In the genomic region with DNA sequence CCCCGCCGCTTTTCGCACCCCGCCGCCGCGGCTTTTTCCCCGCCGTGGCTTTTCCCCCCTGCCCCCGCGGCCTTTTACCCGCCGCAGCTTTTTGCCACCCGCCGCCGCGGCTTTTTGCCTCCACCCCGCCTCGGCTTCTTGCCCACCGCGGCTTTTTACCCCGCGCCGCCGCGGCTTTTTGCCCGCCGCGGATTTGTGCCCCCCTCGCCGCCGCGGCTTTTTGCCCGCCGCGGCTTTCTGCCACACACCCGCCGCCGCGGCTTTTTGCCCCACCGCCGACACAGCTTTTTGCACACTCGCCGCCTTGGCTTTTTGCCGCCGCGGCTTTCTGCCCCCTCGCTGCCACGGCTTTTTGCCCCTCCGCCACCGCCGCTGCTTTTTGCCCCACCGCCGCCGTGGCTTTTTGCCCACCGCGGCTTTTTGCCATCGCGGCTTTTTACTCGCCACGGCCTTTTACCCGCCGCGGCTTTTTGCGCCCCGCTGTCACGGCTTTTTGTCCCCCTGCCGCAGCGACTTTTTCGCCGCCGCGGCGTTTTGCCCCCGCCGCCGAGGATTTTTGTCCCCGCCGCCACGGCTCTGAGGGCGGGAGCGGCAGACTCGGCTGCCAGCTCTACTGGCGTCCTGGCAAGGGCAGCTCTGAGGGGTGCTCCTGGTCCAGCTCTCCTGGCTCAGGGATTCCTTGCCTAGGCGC, we compare ENCODE assay signal across 8 cellular contexts.
DNase-seq lines count a peak whose midpoint lies in the region; ATAC-seq, FAIRE-seq and TF ChIP-seq lines count a peak whose summit lies in the region.
"Not testable (repeated sequence)": the region's sequence is repeated elsewhere in the genome, so short reads cannot be mapped to it uniquely, and the experiment has no call there.

No MANE protein-coding gene starts in this region.

- TF ChIP-seq CTCF in IMR-90 (conservative IDR thresholded peaks at IDR 0.05; ENCODE audit: low read depth, low read length); kidney (IDR thresholded peaks at IDR 0.05; ENCODE audit: borderline replicate concordance, extremely low read depth, insufficient read depth): not testable (repeated sequence)

- not testable (repeated sequence) for H2BK5ac ChIP-seq in IMR-90 (ENCODE audit: low read depth, low read length, poor library complexity, severe bottlenecking)

- H3K4me1 ChIP-seq in ACC112 (ENCODE audit: control insufficient read depth, insufficient read depth, low read length, unreplicated experiment); IMR-90 (ENCODE audit: control insufficient read depth, insufficient read depth, low read length); ectodermal cell (ENCODE audit: control insufficient read depth, insufficient read depth, low read length); kidney (ENCODE audit: control insufficient read depth in 1 of 2, insufficient read depth in 1 of 2, low read depth in 1 of 2, low read length in 2 of 2): not testable (repeated sequence)

- intact Hi-C loops in IMR-90 (cut with micrococcal nuclease); kidney (cut with DNase I); posterior vena cava (cut with DNase I): not testable (repeated sequence)

- not testable (repeated sequence) for H3K79me2 ChIP-seq in ACC112 (ENCODE audit: control insufficient read depth, insufficient read depth, low read length, unreplicated experiment)

- H2BK15ac ChIP-seq in IMR-90 (ENCODE audit: low read depth, low read length) = not testable (repeated sequence)

- H3K9me1 ChIP-seq in IMR-90 (ENCODE audit: insufficient read depth, low read length) = not testable (repeated sequence)

- not testable (repeated sequence) for H3K36me3 Mint-ChIP-seq in T-helper 17 cell (ENCODE audit: low read depth); activated naive CD4-positive, alpha-beta T cell treated with anti-CD3 and anti-CD28 coated beads, Interleukin-2, amount 50 U/mL, for 24 hours
- H3K36me3 Mint-ChIP-seq in stimulated activated naive B cell treated with anti-CD40 and anti-IgM and Interleukin-4, amounts not matched to agents 10 μg/mL and 1 μg/mL and 100 μg/mL, for 72 hours = peaks cover 12 to 16% of the 10 kb centered on the region in 2 donors

- H3K4me2 ChIP-seq in IMR-90 (ENCODE audit: low read depth, low read length) = not testable (repeated sequence)

- not testable (repeated sequence) for DNase-seq in IMR-90; stimulated activated naive B cell treated with anti-CD40 and anti-IgM and Interleukin-4, amounts not matched to agents 10 μg/mL and 1 μg/mL and 100 μg/mL, for 72 hours
- DNase-seq in T-helper 17 cell (peak in 1 of 3 donors; percentile 9), kidney (peak; percentile 63), posterior vena cava (ENCODE audit: low spot score) (peak; percentile 73)

- not testable (repeated sequence) for H3K4ac ChIP-seq in IMR-90 (ENCODE audit: low read depth, low read length)

- H2AK9ac ChIP-seq in IMR-90 (replicated peaks; ENCODE audit: low read depth, low read length, poor library complexity) = not testable (repeated sequence)

- not testable (repeated sequence) for H4K91ac ChIP-seq in IMR-90 (ENCODE audit: insufficient read depth, low read depth, low read length)

- H3K4me3 ChIP-seq in ACC112 (ENCODE audit: low read depth, low read length) (peak overlapping the region; percentile 56; the same call in 1 of the 2 replicates), IMR-90 (ENCODE audit: insufficient read depth, low read depth, low read length) (peak overlapping the region; percentile 14; the same call in 1 of the 2 replicates), ectodermal cell (ENCODE audit: insufficient read depth, low read depth, low read length) (peak overlapping the region; percentile 26)
- not testable (repeated sequence) for H3K4me3 ChIP-seq in kidney (ENCODE audit: low read length in 2 of 2)

- FAIRE-seq in kidney (lab: Jason Lieb, UNC) = not testable (repeated sequence)

- H4K5ac ChIP-seq in IMR-90 (ENCODE audit: low read depth, low read length) = not testable (repeated sequence)

- not testable (repeated sequence) for TF ChIP-seq POLR2A in IMR-90 (IDR thresholded peaks at IDR 0.05; ENCODE audit: low read depth, low read length)

- H2BK120ac ChIP-seq in IMR-90 (ENCODE audit: low read depth, low read length) = not testable (repeated sequence)

- not testable (repeated sequence) for H3K23ac ChIP-seq in IMR-90 (ENCODE audit: low read depth, low read length)

- BruUV-seq in IMR-90 (replicated peaks; lab: Mats Ljungman, UMichigan) = not testable (repeated sequence)

- H2BK20ac ChIP-seq in IMR-90 (ENCODE audit: low read depth, low read length) = not testable (repeated sequence)

- not testable (repeated sequence) for H2AK5ac ChIP-seq in IMR-90 (ENCODE audit: low read depth, low read length)

- H3K79me1 ChIP-seq in IMR-90 (ENCODE audit: low read depth in 1 of 2, low read length in 2 of 2) = not testable (repeated sequence)

- not testable (repeated sequence) for H3K4me1 Mint-ChIP-seq in T-helper 17 cell; activated naive CD4-positive, alpha-beta T cell treated with anti-CD3 and anti-CD28 coated beads, Interleukin-2, amount 50 U/mL, for 24 hours; stimulated activated naive B cell treated with anti-CD40 and anti-IgM and Interleukin-4, amounts not matched to agents 10 μg/mL and 1 μg/mL and 100 μg/mL, for 72 hours

- not testable (repeated sequence) for H4K20me1 ChIP-seq in IMR-90 (ENCODE audit: insufficient read depth, low read length)

- not testable (repeated sequence) for H3K18ac ChIP-seq in IMR-90 (ENCODE audit: low read depth, low read length)

- H3K27ac Mint-ChIP-seq in T-helper 17 cell; activated naive CD4-positive, alpha-beta T cell treated with anti-CD3 and anti-CD28 coated beads, Interleukin-2, amount 50 U/mL, for 24 hours; stimulated activated naive B cell treated with anti-CD40 and anti-IgM and Interleukin-4, amounts not matched to agents 10 μg/mL and 1 μg/mL and 100 μg/mL, for 72 hours: not testable (repeated sequence)

- H3K36me3 ChIP-seq in ACC112 (ENCODE audit: insufficient read depth, low read length); IMR-90 (ENCODE audit: control insufficient read depth, insufficient read depth, low read length); ectodermal cell (ENCODE audit: control insufficient read depth, insufficient read depth, low read length); kidney (ENCODE audit: control insufficient read depth in 1 of 2, insufficient read depth in 2 of 2, low read length in 2 of 2): not testable (repeated sequence)

- POLR2A ChIA-PET in IMR-90 (lab: Charles Lee; ENCODE audit: unreplicated experiment) = not testable (repeated sequence)

- H3K27ac ChIP-seq in ACC112 (ENCODE audit: low read depth, low read length); IMR-90 (ENCODE audit: insufficient read depth, low read length); ectodermal cell (ENCODE audit: insufficient read depth, low read depth, low read length, poor library complexity, severe bottlenecking); kidney (ENCODE audit: low read depth in 2 of 2, low read length in 2 of 2): not testable (repeated sequence)

- dilution Hi-C loops in IMR-90 (cut with HindIII; ENCODE audit: low sequenced_read_pairs, unreplicated experiment) = not testable (repeated sequence)

- peaks cover 15% of the 10 kb centered on the region for H3K9me3 Mint-ChIP-seq in activated naive CD4-positive, alpha-beta T cell treated with anti-CD3 and anti-CD28 coated beads, Interleukin-2, amount 50 U/mL, for 24 hours
- H3K9me3 Mint-ChIP-seq in stimulated activated naive B cell treated with anti-CD40 and anti-IgM and Interleukin-4, amounts not matched to agents 10 μg/mL and 1 μg/mL and 100 μg/mL, for 72 hours = peaks cover 11 to 16% of the 10 kb centered on the region in 2 donors

- not testable (repeated sequence) for H3K14ac ChIP-seq in IMR-90 (replicated peaks; ENCODE audit: low read depth, low read length)

- H3K56ac ChIP-seq in IMR-90 (ENCODE audit: extremely low read depth, insufficient read depth, low read length) = not testable (repeated sequence)

- not testable (repeated sequence) for H3K9me3 ChIP-seq in IMR-90 (ENCODE audit: control insufficient read depth, insufficient read depth, low read length); T-helper 17 cell (ENCODE audit: control insufficient read depth, low read length, poor library complexity, severe bottlenecking); ectodermal cell (ENCODE audit: control insufficient read depth, low read length); kidney (ENCODE audit: control insufficient read depth in 1 of 2, low read length in 2 of 2)

- not testable (repeated sequence) for TF ChIP-seq RAD21 in IMR-90 (IDR thresholded peaks at IDR 0.05; ENCODE audit: low read length)

- not testable (repeated sequence) for ATAC-seq in IMR-90 (ENCODE audit: low read depth); T-helper 17 cell; stimulated activated naive B cell treated with anti-CD40 and anti-IgM and Interleukin-4, amounts not matched to agents 10 μg/mL and 1 μg/mL and 100 μg/mL, for 72 hours (replicated peaks)

- H4K8ac ChIP-seq in IMR-90 (ENCODE audit: low read depth in 2 of 2, low read length in 2 of 2) = not testable (repeated sequence)

- in situ Hi-C loops in IMR-90 (cut with MboI; ENCODE audit: low sequenced_read_pairs) = not testable (repeated sequence)

- 0% methylated on average over 7 of the region's 85 CpGs; no CpG with 5 or more reads in 1 of the 2 experiments for WGBS in IMR-90 (ENCODE audit: extremely low coverage in 2 of 2, insufficient read length in 1 of 2), 2 experiments
- WGBS in ectodermal cell, 2 experiments = 37 to 40% methylated on average over 65 to 84 of the region's 85 CpGs

- not testable (repeated sequence) for H3K27me3 Mint-ChIP-seq in T-helper 17 cell; activated naive CD4-positive, alpha-beta T cell treated with anti-CD3 and anti-CD28 coated beads, Interleukin-2, amount 50 U/mL, for 24 hours
- H3K27me3 Mint-ChIP-seq in stimulated activated naive B cell treated with anti-CD40 and anti-IgM and Interleukin-4, amounts not matched to agents 10 μg/mL and 1 μg/mL and 100 μg/mL, for 72 hours = peaks cover 16 to 21% of the 10 kb centered on the region in 2 donors

- CTCF ChIA-PET in IMR-90 (lab: Yijun Ruan, JAX) = not testable (repeated sequence)

- H3K4me3 Mint-ChIP-seq in T-helper 17 cell = peak overlapping the region; percentile 56
- H3K4me3 Mint-ChIP-seq in activated naive CD4-positive, alpha-beta T cell treated with anti-CD3 and anti-CD28 coated beads, Interleukin-2, amount 50 U/mL, for 24 hours = peak overlapping the region; percentile 23
- H3K4me3 Mint-ChIP-seq in stimulated activated naive B cell treated with anti-CD40 and anti-IgM and Interleukin-4, amounts not matched to agents 10 μg/mL and 1 μg/mL and 100 μg/mL, for 72 hours = peak overlapping the region; percentile 63 to 76

- not testable (repeated sequence) for H2AFZ ChIP-seq in ACC112 (ENCODE audit: low read length, unreplicated experiment); IMR-90 (replicated peaks; ENCODE audit: low read length, poor library complexity)

- H3K9ac ChIP-seq in IMR-90 (ENCODE audit: low read depth, low read length); kidney (ENCODE audit: low read length in 2 of 2): not testable (repeated sequence)

- not testable (repeated sequence) for H3K27me3 ChIP-seq in ACC112 (ENCODE audit: insufficient read depth, low read length); IMR-90 (ENCODE audit: control insufficient read depth, insufficient read depth, low read length)
- H3K27me3 ChIP-seq in ectodermal cell (ENCODE audit: control insufficient read depth, insufficient read depth, low read length, poor library complexity, severe bottlenecking) = peaks cover 16% of the 10 kb centered on the region
